24 cellular contexts compared by ENCODE assay signal in genomic region chr2:38386831-38387230, GRCh38.
"Had no signal": no experiment of that assay in that cellular context is flagged by ENCODE, and none has a peak within 500 bp of the region (broad histone marks: within the 10 kb centered on the region; RNA-seq: fewer than 3 reads in every experiment).

No MANE protein-coding gene starts in this region.

- H3K4me1 ChIP-seq: adrenal gland had no signal

- H3K27ac Mint-ChIP-seq: activated B cell treated with CpG ODN at 0.5 μM for 24 hours; activated CD4-positive, alpha-beta memory T cell treated with anti-CD3 and anti-CD28 coated beads for 36 hours; activated CD4-positive, alpha-beta T cell treated with anti-CD3 and anti-CD28 coated beads, Interleukin-2, amount 10 ng/mL, durations not matched to agents 24 days and 14 days; activated naive CD4-positive, alpha-beta T cell treated with anti-CD3 and anti-CD28 coated beads for 36 hours; activated naive CD8-positive, alpha-beta T cell treated with anti-CD3 and anti-CD28 coated beads, Interleukin-2, amount 10 ng/mL, durations not matched to agents 7 days and 5 days had no signal

- DNase-seq: activated B cell treated with CpG ODN at 0.5 μM for 24 hours; activated CD4-positive, alpha-beta memory T cell treated with anti-CD3 and anti-CD28 coated beads for 36 hours; activated CD4-positive, alpha-beta T cell treated with anti-CD3 and anti-CD28 coated beads for 1 hour; activated CD4-positive, alpha-beta T cell treated with anti-CD3 and anti-CD28 coated beads, Interleukin-2, amount 10 ng/mL, durations not matched to agents 24 days and 14 days; activated CD8-positive, alpha-beta memory T cell treated with anti-CD3 and anti-CD28 coated beads for 24 hours; activated gamma-delta T cell; activated naive CD4-positive, alpha-beta T cell treated with anti-CD3 and anti-CD28 coated beads for 36 hours; activated naive CD8-positive, alpha-beta T cell treated with anti-CD3 and anti-CD28 coated beads, Interleukin-2, amount 10 ng/mL, durations not matched to agents 7 days and 5 days; activated T-cell treated with anti-CD3 and anti-CD28 coated beads, Interleukin-2, amount 50 U/mL, for 4 hours; adrenal gland; anterior cingulate cortex; cerebellar nuclear complex; NCI-H1092 treated with DMSO at 0.1 percent for 48 hours; NCI-H1417 treated with DMSO at 0.1 percent for 48 hours; NCI-H1694; NCI-H2029; NCI-H345; NCI-H510A; NCI-H69; NK-92 treated with Interleukin-12 subunit alpha and Interleukin-12 subunit beta, amount 100 ng/mL, for 24 hours; SIG-M5; T-helper 2 cell; T1000 had no signal

- H3K36me3 Mint-ChIP-seq: activated CD4-positive, alpha-beta memory T cell treated with anti-CD3 and anti-CD28 coated beads for 36 hours; activated naive CD8-positive, alpha-beta T cell treated with anti-CD3 and anti-CD28 coated beads, Interleukin-2, amount 10 ng/mL, durations not matched to agents 7 days and 5 days had no signal

- H3K9me3 Mint-ChIP-seq: activated B cell treated with CpG ODN at 0.5 μM for 24 hours; activated CD4-positive, alpha-beta memory T cell treated with anti-CD3 and anti-CD28 coated beads for 36 hours; activated naive CD4-positive, alpha-beta T cell treated with anti-CD3 and anti-CD28 coated beads for 36 hours; activated naive CD8-positive, alpha-beta T cell treated with anti-CD3 and anti-CD28 coated beads, Interleukin-2, amount 10 ng/mL, durations not matched to agents 7 days and 5 days; activated T-cell treated with anti-CD3 and anti-CD28 coated beads, Interleukin-2, amount 50 U/mL, for 4 hours had no signal

- H3K4me3 ChIP-seq: adrenal gland, MG63 had no signal

- H3K36me3 ChIP-seq: adrenal gland, MG63 had no signal

- H3K4me3 Mint-ChIP-seq: activated B cell treated with CpG ODN at 0.5 μM for 24 hours; activated CD4-positive, alpha-beta memory T cell treated with anti-CD3 and anti-CD28 coated beads for 36 hours; activated CD4-positive, alpha-beta T cell treated with anti-CD3 and anti-CD28 coated beads, Interleukin-2, amount 10 ng/mL, durations not matched to agents 24 days and 14 days; activated naive CD4-positive, alpha-beta T cell treated with anti-CD3 and anti-CD28 coated beads for 36 hours; activated naive CD8-positive, alpha-beta T cell treated with anti-CD3 and anti-CD28 coated beads, Interleukin-2, amount 10 ng/mL, durations not matched to agents 7 days and 5 days; activated T-cell treated with anti-CD3 and anti-CD28 coated beads, Interleukin-2, amount 50 U/mL, for 4 hours had no signal

- H3K27ac ChIP-seq: adrenal gland had no signal

- H3K9me3 ChIP-seq: adrenal gland, MG63 had no signal

- ATAC-seq: activated T-cell treated with anti-CD3 and anti-CD28 coated beads, Interleukin-2, amount 50 U/mL, for 4 hours had no signal

- H3K27me3 ChIP-seq: adrenal gland had no signal
